ENCODE assay signal across 29 cellular contexts in the genomic region with DNA sequence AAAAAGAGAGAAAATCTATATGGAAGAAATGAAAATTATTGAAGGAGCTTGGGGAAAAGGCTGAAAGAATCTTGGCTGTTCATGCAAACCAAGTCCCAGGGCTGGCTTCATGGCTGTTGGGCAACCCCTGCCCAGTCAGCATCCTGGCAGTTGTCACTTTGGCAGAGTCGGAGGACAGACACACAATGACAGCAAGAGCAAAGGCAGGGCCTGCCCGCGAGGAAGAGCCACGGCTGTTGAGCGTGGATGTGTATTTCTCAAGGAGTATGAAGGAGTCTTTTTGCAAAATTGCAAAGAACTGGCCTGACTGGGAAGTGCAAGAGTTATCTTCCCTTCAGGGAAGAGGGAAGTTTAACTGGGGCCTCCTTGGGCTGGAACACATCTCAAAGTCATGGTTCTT. TPM values are rescaled to one million over a fixed set of nuclear protein-coding genes. Genes with fewer than 3 reads are reported as not detected.
DNase-seq lines count a peak whose midpoint lies in the region; ATAC-seq and TF ChIP-seq lines count a peak whose summit lies in the region.
"Had no signal": no experiment of that assay in that cellular context is flagged by ENCODE, and none has a peak within 500 bp of the region (broad histone marks: within the 10 kb centered on the region; RNA-seq: fewer than 3 reads in every experiment).

No MANE protein-coding gene starts in this region.

- H3K9ac ChIP-seq in SK-N-SH, result no peak overlapping the region
- H3K9ac ChIP-seq in smooth muscle cell (ENCODE audit: low read depth), result no peak overlapping the region

- H3K4me3 Mint-ChIP-seq in activated T-cell treated with anti-CD3 and anti-CD28 coated beads, Interleukin-2, amount 50 U/mL, for 4 hours, result no peak overlapping the region
- H3K4me3 Mint-ChIP-seq: H9; T-helper 1 cell treated with Interleukin-12 subunit alpha and Interleukin-12 subunit beta and Interleukin-4 antibody, amounts not matched to agents 30 μg/mL and 1 μg/mL, for 36 hours had no signal

- H3K27ac ChIP-seq in SK-N-SH (ENCODE audit: low read depth in 2 of 2, low read length in 1 of 2), result no peak overlapping the region
- H3K27ac ChIP-seq in adrenal gland, result peak overlapping the region in 2 of 5 donors; percentile 71 to 72
- peak overlapping the region; percentile 88 for H3K27ac ChIP-seq in smooth muscle cell (ENCODE audit: low read depth)
- H3K27ac ChIP-seq: C4-2B, WERI-Rb-1 had no signal

- no peaks in the 10 kb centered on the region for H3K36me3 Mint-ChIP-seq in activated T-cell treated with anti-CD3 and anti-CD28 coated beads, Interleukin-2, amount 50 U/mL, for 4 hours (ENCODE audit: insufficient read depth)

- TF ChIP-seq RAD21 in SK-N-SH (IDR thresholded peaks at IDR 0.05; ENCODE audit: low read length), result no peak

- H3K4me3 ChIP-seq in SK-N-SH (ENCODE audit: low read depth in 2 of 2, low read length in 1 of 2) (no peak overlapping the region), adrenal gland (no peak overlapping the region), smooth muscle cell (no peak overlapping the region)
- H3K4me3 ChIP-seq: esophagus squamous epithelium, GM12878, left lung, tibial artery had no signal

- no peaks in the 10 kb centered on the region for H3K9me3 Mint-ChIP-seq in activated T-cell treated with anti-CD3 and anti-CD28 coated beads, Interleukin-2, amount 50 U/mL, for 4 hours
- H3K9me3 Mint-ChIP-seq: H9 had no signal

- no peak for TF ChIP-seq CTCF in SK-N-SH (IDR thresholded peaks at IDR 0.05)
- TF ChIP-seq CTCF in adrenal gland (IDR thresholded peaks at IDR 0.05), result no peak
- no peak for TF ChIP-seq CTCF in smooth muscle cell (IDR thresholded peaks at IDR 0.05; ENCODE audit: borderline replicate concordance, insufficient read depth, poor library complexity, severe bottlenecking)

- H3K36me3 ChIP-seq in SK-N-SH (replicated peaks in 1 of 2; ENCODE audit: control insufficient read depth in 1 of 2, insufficient read depth in 2 of 2, low read length in 1 of 2) (no peaks in the 10 kb centered on the region), adrenal gland (replicated peaks in 1 of 2) (no peaks in the 10 kb centered on the region), smooth muscle cell (ENCODE audit: low read depth) (no peaks in the 10 kb centered on the region)
- H3K36me3 ChIP-seq: esophagus squamous epithelium, left lung, tibial artery, WERI-Rb-1 had no signal

- H4K20me1 ChIP-seq in SK-N-SH (ENCODE audit: insufficient read depth) (no peaks in the 10 kb centered on the region), smooth muscle cell (ENCODE audit: low read depth) (no peaks in the 10 kb centered on the region)

- H3K27me3 ChIP-seq in SK-N-SH (ENCODE audit: insufficient read depth), result no peaks in the 10 kb centered on the region
- H3K27me3 ChIP-seq in adrenal gland, result no peaks in the 10 kb centered on the region
- H3K27me3 ChIP-seq in smooth muscle cell (ENCODE audit: low read depth), result no peaks in the 10 kb centered on the region
- H3K27me3 ChIP-seq: esophagus squamous epithelium, left lung, tibial artery had no signal

- 100% methylated on average over 5 of the region's 5 CpGs for WGBS in SK-N-SH (ENCODE audit: low lambda C conversion rate)
- WGBS in adrenal gland, 4 donors, result 61 to 69% (median 65%) methylated on average over 5 of the region's 5 CpGs
- WGBS in smooth muscle cell (ENCODE audit: low lambda C conversion rate), result 96% methylated on average over 5 of the region's 5 CpGs

- TF ChIP-seq POLR2A in adrenal gland (IDR thresholded peaks at IDR 0.05), result no peak

- H3K9me2 ChIP-seq in SK-N-SH, result no peaks in the 10 kb centered on the region

- POLR2A ChIA-PET in SK-N-SH (lab: Yijun Ruan, JAX), result no interaction called here

- intact Hi-C loops in adrenal gland (cut with DNase I), result loop anchor here in 1 of 2 donors (10.0 kb wide), 1 partner anchor 56 kb away; no protein-coding TSS in a partner anchor

- H3K4me1 ChIP-seq in SK-N-SH (ENCODE audit: control insufficient read depth in 1 of 2, insufficient read depth in 2 of 2, low read depth in 1 of 2, low read length in 1 of 2) (peaks cover 20 to 34% of the 10 kb centered on the region in 2 experiments; a peak in 3 of 4 replicates), adrenal gland (replicated peaks in 1 of 2) (peaks cover 27 to 55% of the 10 kb centered on the region in 2 donors), smooth muscle cell (ENCODE audit: low read depth) (no peaks in the 10 kb centered on the region)

- no peaks in the 10 kb centered on the region for H3K4me1 Mint-ChIP-seq in activated T-cell treated with anti-CD3 and anti-CD28 coated beads, Interleukin-2, amount 50 U/mL, for 4 hours (ENCODE audit: low read depth)

- no peaks in the 10 kb centered on the region for H3K9me3 ChIP-seq in SK-N-SH
- H3K9me3 ChIP-seq in adrenal gland (replicated peaks in 1 of 3), result no peaks in the 10 kb centered on the region
- no peaks in the 10 kb centered on the region for H3K9me3 ChIP-seq in smooth muscle cell (replicated peaks; ENCODE audit: low read depth)
- H3K9me3 ChIP-seq: esophagus squamous epithelium, tibial artery had no signal

- CTCF ChIA-PET in SK-N-SH (lab: Yijun Ruan, JAX), result interaction anchor here (0.6 to 11.2 kb wide), 8 partner anchors 9 to 1650 kb away, joined by 3 to 73 read pairs (median 3); a partner anchor contains a TSS

- ATAC-seq in SK-N-SH treated with all-trans-retinoic acid at 6 μM for 48 hours (no peak), GM19455 (IDR thresholded peaks at IDR 0.05; ENCODE audit: unreplicated experiment) (no peak)
- no peak for ATAC-seq in activated T-cell treated with anti-CD3 and anti-CD28 coated beads, Interleukin-2, amount 50 U/mL, for 4 hours
- ATAC-seq: left lung had no signal

- H2AFZ ChIP-seq in SK-N-SH (ENCODE audit: low read depth) (no peak overlapping the region), smooth muscle cell (ENCODE audit: low read depth) (no peak overlapping the region)

- no peak overlapping the region for H3K4me2 ChIP-seq in SK-N-SH
- no peak overlapping the region for H3K4me2 ChIP-seq in smooth muscle cell

- DNase-seq in SK-N-SH, result peak; percentile 5
- DNase-seq in adrenal gland, result peak in 4 of 7 donors; percentile 56 to 71 (median 66)
- DNase-seq in islet precursor cell, result peak; percentile 35
- no peak for DNase-seq in smooth muscle cell (lab: John Stamatoyannopoulos, UW; ENCODE audit: unreplicated experiment)
- DNase-seq in activated T-cell treated with anti-CD3 and anti-CD28 coated beads, Interleukin-2, amount 50 U/mL, for 4 hours, result no peak
- DNase-seq in GF-D8 (lab: John Stamatoyannopoulos, UW), result no peak
- DNase-seq: activated naive CD4-positive, alpha-beta T cell; activated T-cell treated with anti-CD3 and anti-CD28 coated beads for 4 hours; cerebellar nuclear complex; effector CD4-positive, alpha-beta T cell; esophagus squamous epithelium; IMR-90; NCI-H1092; NCI-H2107; NCI-H524 treated with DMSO at 0.1 percent for 48 hours; occipital lobe; SHP77 treated with DMSO at 0.1 percent for 48 hours; stimulated activated naive CD4-positive, alpha-beta T cell; tibial artery had no signal

- H3K79me2 ChIP-seq in SK-N-SH (ENCODE audit: insufficient read depth) (no peaks in the 10 kb centered on the region; the same call in 1 of the 2 replicates), smooth muscle cell (ENCODE audit: low read depth) (peaks cover 35% of the 10 kb centered on the region)

- no peak for TF ChIP-seq EP300 in SK-N-SH (IDR thresholded peaks at IDR 0.05; ENCODE audit: borderline replicate concordance in 1 of 2, low read depth in 1 of 2, low read length in 1 of 2)

- H3K27me3 Mint-ChIP-seq in activated T-cell treated with anti-CD3 and anti-CD28 coated beads, Interleukin-2, amount 50 U/mL, for 4 hours (ENCODE audit: low read depth), result no peaks in the 10 kb centered on the region

- peaks cover 17% of the 10 kb centered on the region for H3F3A ChIP-seq in SK-N-SH (replicated peaks; ENCODE audit: insufficient read depth)
- H3F3A ChIP-seq in smooth muscle cell (ENCODE audit: low read depth), result peaks cover 16% of the 10 kb centered on the region

TF ChIP-seq in SK-N-SH treated with all-trans-retinoic acid at 6 μM for 48 hours, 23 proteins besides CTCF, POLR2A, EP300 and RAD21 (continues in another document):
- TF ChIP-seq ESRRG (CRISPR knock-in tag; IDR thresholded peaks at IDR 0.05) (no peak), PPARA (CRISPR knock-in tag; IDR thresholded peaks at IDR 0.05; ENCODE audit: borderline replicate concordance) (no peak), SNAI2 (CRISPR knock-in tag; IDR thresholded peaks at IDR 0.05) (no peak), TCF4 (CRISPR knock-in tag; IDR thresholded peaks at IDR 0.05; ENCODE audit: borderline replicate concordance) (no peak), TOX (CRISPR knock-in tag; IDR thresholded peaks at IDR 0.05; ENCODE audit: borderline replicate concordance) (no peak), ISL1 (CRISPR knock-in tag; IDR thresholded peaks at IDR 0.05) (no peak), ZNF565 (CRISPR knock-in tag; conservative IDR thresholded peaks at IDR 0.05; ENCODE audit: low read depth) (no peak)

RNA-seq across cellular contexts. Expression of a gene that starts 11.7 kb away (rescaled TPM):
- polyA plus RNA-seq in SK-N-SH (2012; rRNA removed), result 6.2 and 11.8 TPM in 2 replicates
- 8.9 and 9.4 TPM in 2 replicates for polyA plus RNA-seq in SK-N-SH (2012; cell fraction: cytosol; rRNA removed)
- polyA plus RNA-seq in SK-N-SH (2012; cell fraction: nucleus; rRNA removed), result 19.9 and 21.3 TPM in 2 replicates
- 10 to 100 TPM; 33.3 to 52.8 (median 44.7) TPM for total RNA-seq in adrenal gland
- polyA plus RNA-seq in adrenal gland, result 10 to 100 TPM in 2 of 3 donors, 1 to 10 TPM in 1; 7.6 to 36.9 (median 12.2) TPM
- total RNA-seq in smooth muscle cell, result 17.0 and 22.7 TPM in 2 replicates
- 17.1 and 23.1 TPM in 2 replicates for polyA plus RNA-seq in smooth muscle cell
- total RNA-seq in activated T-cell treated with anti-CD3 and anti-CD28 coated beads, Interleukin-2, amount 50 U/mL, for 4 hours, result 10 to 100 TPM; 35.8 to 49.1 (median 46.1) TPM

RNA-seq across cellular contexts. Expression of a gene that starts 25.8 kb away (rescaled TPM):
- polyA plus RNA-seq in SK-N-SH (2012; rRNA removed), result 0.08 and 0.25 TPM in 2 replicates
- 0.13 and 0.28 TPM in 2 replicates for polyA plus RNA-seq in SK-N-SH (2012; cell fraction: cytosol; rRNA removed)
- 0.08 and 0.21 TPM in 2 replicates for polyA plus RNA-seq in SK-N-SH (2012; cell fraction: nucleus; rRNA removed)
- total RNA-seq in adrenal gland, result under 1 TPM in 2 of 8 donors, not detected in 6; 0.29 to 0.61 TPM
- not detected for polyA plus RNA-seq in adrenal gland
- total RNA-seq in smooth muscle cell, result not detected in 2 replicates
- not detected in 2 replicates for polyA plus RNA-seq in smooth muscle cell
- not detected for total RNA-seq in activated T-cell treated with anti-CD3 and anti-CD28 coated beads, Interleukin-2, amount 50 U/mL, for 4 hours
- total RNA-seq: A172, esophagus squamous epithelium, glomerular endothelial cell, GM12878, H9, IMR-90, left lung had no signal
- polyA plus RNA-seq: GM12878, IMR-90 had no signal

Comparison
In these comparisons a context has a peak if more than half of its experiments do, and no peak if none do; other contexts are left out.
1. DNase-seq: peak in SK-N-SH (single experiment), adrenal gland (4 of 7) and islet precursor cell (single experiment); none in smooth muscle cell (single experiment), activated T-cell treated with anti-CD3 and anti-CD28 coated beads, Interleukin-2, amount 50 U/mL, for 4 hours (single experiment) and GF-D8 (single experiment).